22 cellular contexts compared by ENCODE assay signal in the genomic region with DNA sequence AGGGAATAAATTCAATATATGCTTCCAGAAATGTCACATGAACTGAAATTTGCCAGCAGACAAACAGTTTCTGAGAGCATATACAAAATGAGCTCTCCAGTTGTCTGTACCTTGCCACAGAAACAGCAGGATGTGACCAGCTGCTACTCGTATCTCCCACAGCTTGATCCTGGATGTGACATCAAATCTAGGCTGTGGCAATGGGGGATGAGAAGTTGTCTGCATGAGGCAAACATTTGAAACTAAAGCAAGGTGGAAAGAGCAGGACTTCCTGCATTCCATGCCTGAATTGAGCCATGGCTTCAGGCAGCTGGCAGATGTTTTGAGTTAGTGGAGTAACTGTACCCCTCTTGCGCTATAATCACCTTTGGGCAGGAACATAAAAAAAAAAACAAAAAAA.
DNase-seq lines count a peak whose midpoint lies in the region; ATAC-seq and TF ChIP-seq lines count a peak whose summit lies in the region.
"Had no signal": no experiment of that assay in that cellular context is flagged by ENCODE, and none has a peak within 500 bp of the region (broad histone marks: within the 10 kb centered on the region; RNA-seq: fewer than 3 reads in every experiment).

No MANE protein-coding gene starts in this region.

- TF ChIP-seq CTCF in Loucy (conservative IDR thresholded peaks at IDR 0.05; ENCODE audit: low read length) (no peak), endodermal cell (conservative IDR thresholded peaks at IDR 0.05) (no peak)

- H3K9me2 ChIP-seq in Loucy (replicated peaks; ENCODE audit: low read depth, low read length) = no peaks in the 10 kb centered on the region

- H3K36me3 ChIP-seq in Loucy (ENCODE audit: insufficient read depth, low read length) (no peaks in the 10 kb centered on the region), endodermal cell (ENCODE audit: control insufficient read depth, insufficient read depth, low read length) (no peaks in the 10 kb centered on the region)

- no peak overlapping the region for H3K4me3 ChIP-seq in Loucy (ENCODE audit: low read length, poor library complexity, severe bottlenecking)
- H3K4me3 ChIP-seq in endodermal cell (ENCODE audit: low read length) = no peak overlapping the region
- H3K4me3 ChIP-seq: PC-9, SK-N-MC had no signal

- H3F3A ChIP-seq in Loucy (ENCODE audit: low read depth) = no peaks in the 10 kb centered on the region

- no peaks in the 10 kb centered on the region for H3K9me3 ChIP-seq in Loucy (ENCODE audit: insufficient read depth, low read depth, low read length)
- no peaks in the 10 kb centered on the region for H3K9me3 ChIP-seq in endodermal cell (ENCODE audit: control insufficient read depth, low read length)

- H3K4me2 ChIP-seq in Loucy (ENCODE audit: low read depth, low read length, poor library complexity, severe bottlenecking) = no peak overlapping the region
- H3K4me2 ChIP-seq: PC-9 had no signal

- no peaks in the 10 kb centered on the region for H3K79me2 ChIP-seq in Loucy (ENCODE audit: insufficient read depth, low read length)

- H3K9me3 Mint-ChIP-seq in endodermal cell = no peaks in the 10 kb centered on the region
- H3K9me3 Mint-ChIP-seq: CD8-positive, alpha-beta memory T cell; IgD-negative memory B cell had no signal

- no peak for ATAC-seq in GM18873 (IDR thresholded peaks at IDR 0.05; ENCODE audit: low FRiP score, unreplicated experiment)

- H3K27ac ChIP-seq in endodermal cell (ENCODE audit: low read depth, low read length) = no peak overlapping the region
- H3K27ac ChIP-seq: C4-2B, PC-9, RWPE1, SK-N-MC had no signal

- no peak overlapping the region for H3K4me3 Mint-ChIP-seq in endodermal cell
- H3K4me3 Mint-ChIP-seq: CD8-positive, alpha-beta memory T cell; IgD-negative memory B cell had no signal

- H3K9ac ChIP-seq in Loucy (ENCODE audit: low read depth, low read length, poor library complexity, severe bottlenecking) (no peak overlapping the region), endodermal cell (ENCODE audit: extremely low read depth, low read length, poor library complexity, severe bottlenecking) (no peak overlapping the region)

- H3K27ac Mint-ChIP-seq in endodermal cell = peak overlapping the region; percentile 76
- H3K27ac Mint-ChIP-seq: CD8-positive, alpha-beta memory T cell; IgD-negative memory B cell had no signal

- H3K27me3 ChIP-seq in Loucy (ENCODE audit: insufficient read depth, low read length, poor library complexity, severe bottlenecking) = no peaks in the 10 kb centered on the region
- no peaks in the 10 kb centered on the region for H3K27me3 ChIP-seq in endodermal cell (ENCODE audit: control insufficient read depth, insufficient read depth, low read length, poor library complexity, severe bottlenecking)

- H3K4me1 ChIP-seq in Loucy (ENCODE audit: insufficient read depth, low read length, poor library complexity, severe bottlenecking) (no peaks in the 10 kb centered on the region), endodermal cell (ENCODE audit: control insufficient read depth, insufficient read depth, low read length) (no peaks in the 10 kb centered on the region)

- H3K27me3 Mint-ChIP-seq in endodermal cell (ENCODE audit: insufficient read depth) = no peaks in the 10 kb centered on the region
- H3K27me3 Mint-ChIP-seq: IgD-negative memory B cell had no signal

- DNase-seq in DMS53 treated with DMSO at 0.1 percent for 48 hours (lab: John Stamatoyannopoulos, UW; ENCODE audit: unreplicated experiment) = peak; percentile 23
- peak; percentile 59 for DNase-seq in endodermal cell
- DNase-seq in left kidney (ENCODE audit: low read depth, low spot score) = peak; percentile 35
- no peak for DNase-seq in A172 (ENCODE audit: low spot score)
- DNase-seq in hippocampal formation (lab: John Stamatoyannopoulos, UW) = no peak
- DNase-seq in activated T-cell treated with anti-CD3 and anti-CD28 coated beads, Interleukin-2, amount 50 U/mL, for 48 hours = no peak
- DNase-seq: Calu3; CD8-positive, alpha-beta memory T cell; DMS153; GF-D8; HCEC 1CT; NCI-H187 treated with DMSO at 0.1 percent for 48 hours; NCI-H2227 treated with DMSO at 0.1 percent for 48 hours; NCI-H510A; PC-9; SHP77 treated with DMSO at 0.1 percent for 48 hours had no signal

- peaks cover 30% of the 10 kb centered on the region for H3K4me1 Mint-ChIP-seq in endodermal cell
- H3K4me1 Mint-ChIP-seq: CD8-positive, alpha-beta memory T cell; IgD-negative memory B cell had no signal

- H2AFZ ChIP-seq in Loucy (ENCODE audit: low read length) = 0 out of 2 replicates have a peak overlapping the region, but pooled peaks have one; percentile 36
- H2AFZ ChIP-seq: PC-9 had no signal

- no peaks in the 10 kb centered on the region for H4K20me1 ChIP-seq in Loucy (ENCODE audit: insufficient read depth, low read length, poor library complexity, severe bottlenecking)

- WGBS in endodermal cell (ENCODE audit: insufficient coverage in 1 of 2, insufficient read length in 1 of 2), 2 experiments = 56% methylated on average over 1 of the region's 2 CpGs; no CpG with 5 or more reads in 1 of the 2 experiments

- no peaks in the 10 kb centered on the region for H3K36me3 Mint-ChIP-seq in endodermal cell (ENCODE audit: low read depth)
- H3K36me3 Mint-ChIP-seq: CD8-positive, alpha-beta memory T cell; IgD-negative memory B cell had no signal

Comparison
In these comparisons a context has a peak if more than half of its experiments do, and no peak if none do; other contexts are left out.
1. DNase-seq: peak in DMS53 treated with DMSO at 0.1 percent for 48 hours (single experiment), endodermal cell (single experiment) and left kidney (single experiment); none in A172 (single experiment), hippocampal formation (0 of 2) and activated T-cell treated with anti-CD3 and anti-CD28 coated beads, Interleukin-2, amount 50 U/mL, for 48 hours (0 of 2).